In genomic region chr12:121598672-121599287, GRCh38 we compare ENCODE assay signal across 1 cellular context.
TF ChIP-seq lines count a peak whose summit lies in the region.

No MANE protein-coding gene starts in this region.

TF ChIP-seq in liver, 16 proteins besides CTCF, POLR2A, EP300 and RAD21:
- TF ChIP-seq RXRA (IDR thresholded peaks at IDR 0.05) (peak in 1 of 2 donors; percentile 19), JUND (IDR thresholded peaks at IDR 0.05) (no peak), FOXA2 (IDR thresholded peaks at IDR 0.05) (peak; percentile 33), SP1 (IDR thresholded peaks at IDR 0.05) (peak; percentile 25), HNF4A (conservative IDR thresholded peaks at IDR 0.05) (peak; percentile 26 to 49)
